Comparison of ENCODE assay signal across 17 cellular contexts in the genomic region with DNA sequence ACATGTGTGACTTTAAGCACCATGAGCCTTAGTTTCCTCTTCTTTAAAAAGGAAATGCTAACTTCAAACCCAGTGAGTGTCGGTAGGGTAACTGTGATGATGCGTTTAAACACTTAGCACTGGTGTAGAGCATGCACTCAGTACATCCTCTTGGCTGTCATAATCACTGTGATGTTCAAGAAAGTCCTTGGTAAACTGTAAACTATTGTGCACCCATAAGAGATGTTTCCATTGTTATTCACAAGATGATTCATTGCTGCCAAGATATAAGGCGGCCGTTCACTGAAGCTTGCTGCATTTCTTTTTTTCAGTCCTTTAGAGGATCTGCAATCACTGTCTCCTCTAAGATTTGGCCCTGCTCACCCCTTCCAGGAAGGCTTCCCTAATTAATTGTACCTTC.
DNase-seq lines count a peak whose midpoint lies in the region; ATAC-seq and TF ChIP-seq lines count a peak whose summit lies in the region.
"Had no signal": no experiment of that assay in that cellular context is flagged by ENCODE, and none has a peak within 500 bp of the region (broad histone marks: within the 10 kb centered on the region; RNA-seq: fewer than 3 reads in every experiment).

No MANE protein-coding gene starts in this region.

- no peaks in the 10 kb centered on the region for H3K9me3 Mint-ChIP-seq in activated CD8-positive, alpha-beta T cell treated with anti-CD3 and anti-CD28 coated beads, Interleukin-2, amount 10 ng/mL, durations not matched to agents 7 days and 5 days (ENCODE audit: insufficient read depth)
- H3K9me3 Mint-ChIP-seq: stimulated activated naive B cell treated with anti-CD40 and anti-IgM and Interleukin-4, amounts not matched to agents 10 μg/mL and 1 μg/mL and 100 μg/mL, for 72 hours had no signal

- ATAC-seq in activated CD8-positive, alpha-beta T cell treated with anti-CD3 and anti-CD28 coated beads, Interleukin-2, amount 10 ng/mL, durations not matched to agents 7 days and 5 days: no peak
- no peak for ATAC-seq in HG02870 (IDR thresholded peaks at IDR 0.05; ENCODE audit: unreplicated experiment)
- ATAC-seq: stimulated activated naive B cell treated with anti-CD40 and anti-IgM and Interleukin-4, amounts not matched to agents 10 μg/mL and 1 μg/mL and 100 μg/mL, for 72 hours had no signal

- H3K36me3 ChIP-seq in Karpas-422 (ENCODE audit: insufficient read depth, low read length): no peaks in the 10 kb centered on the region
- H3K36me3 ChIP-seq in brain microvascular endothelial cell (replicated peaks): no peaks in the 10 kb centered on the region
- H3K36me3 ChIP-seq: BE2C, SJCRH30, spleen had no signal

- no peak overlapping the region for H3K4me2 ChIP-seq in Karpas-422 (ENCODE audit: low read depth, low read length, poor library complexity, severe bottlenecking)

- no peak overlapping the region for H3K4me3 Mint-ChIP-seq in activated CD8-positive, alpha-beta T cell treated with anti-CD3 and anti-CD28 coated beads, Interleukin-2, amount 10 ng/mL, durations not matched to agents 7 days and 5 days
- H3K4me3 Mint-ChIP-seq: activated CD4-positive, alpha-beta T cell treated with anti-CD3 and anti-CD28 coated beads, Interleukin-2, amount 10 ng/mL, durations not matched to agents 7 days and 5 days; activated naive CD8-positive, alpha-beta T cell; stimulated activated naive B cell treated with anti-CD40 and anti-IgM and Interleukin-4, amounts not matched to agents 10 μg/mL and 1 μg/mL and 100 μg/mL, for 72 hours had no signal

- CTCF ChIA-PET in activated CD8-positive, alpha-beta T cell treated with anti-CD3 and anti-CD28 coated beads, Interleukin-2, amount 10 ng/mL, durations not matched to agents 7 days and 5 days (lab: Charles Lee): no interaction called here

- H3K9me2 ChIP-seq in Karpas-422 (replicated peaks; ENCODE audit: insufficient read depth, low read length): no peaks in the 10 kb centered on the region

- no peak overlapping the region for H3K27ac Mint-ChIP-seq in activated CD8-positive, alpha-beta T cell treated with anti-CD3 and anti-CD28 coated beads, Interleukin-2, amount 10 ng/mL, durations not matched to agents 7 days and 5 days
- H3K27ac Mint-ChIP-seq: activated CD4-positive, alpha-beta T cell treated with anti-CD3 and anti-CD28 coated beads, Interleukin-2, amount 10 ng/mL, durations not matched to agents 7 days and 5 days; activated naive CD8-positive, alpha-beta T cell; stimulated activated naive B cell treated with anti-CD40 and anti-IgM and Interleukin-4, amounts not matched to agents 10 μg/mL and 1 μg/mL and 100 μg/mL, for 72 hours had no signal

- H3K4me1 ChIP-seq in Karpas-422 (ENCODE audit: low read length): no peaks in the 10 kb centered on the region
- H3K4me1 ChIP-seq: BE2C, spleen had no signal

- H3K79me2 ChIP-seq in Karpas-422 (ENCODE audit: low read length): no peaks in the 10 kb centered on the region

- H4K20me1 ChIP-seq in Karpas-422 (ENCODE audit: insufficient read depth, low read depth, low read length): no peaks in the 10 kb centered on the region

- no peaks in the 10 kb centered on the region for H3K4me1 Mint-ChIP-seq in activated CD8-positive, alpha-beta T cell treated with anti-CD3 and anti-CD28 coated beads, Interleukin-2, amount 10 ng/mL, durations not matched to agents 7 days and 5 days (ENCODE audit: low read depth)
- H3K4me1 Mint-ChIP-seq: activated CD4-positive, alpha-beta T cell treated with anti-CD3 and anti-CD28 coated beads, Interleukin-2, amount 10 ng/mL, durations not matched to agents 7 days and 5 days; stimulated activated naive B cell treated with anti-CD40 and anti-IgM and Interleukin-4, amounts not matched to agents 10 μg/mL and 1 μg/mL and 100 μg/mL, for 72 hours had no signal

- H3K27me3 ChIP-seq in Karpas-422 (ENCODE audit: low read length) (no peaks in the 10 kb centered on the region), brain microvascular endothelial cell (replicated peaks) (no peaks in the 10 kb centered on the region)
- H3K27me3 ChIP-seq: BE2C, spleen had no signal

- H3K9ac ChIP-seq in Karpas-422 (ENCODE audit: low read length): no peak overlapping the region

- no peak overlapping the region for H2AFZ ChIP-seq in Karpas-422 (ENCODE audit: low read length)

- H3K27ac ChIP-seq in Karpas-422 (ENCODE audit: low read length): no peak overlapping the region
- no peak overlapping the region for H3K27ac ChIP-seq in brain microvascular endothelial cell
- H3K27ac ChIP-seq: SJCRH30, spleen had no signal

- peak; percentile 44 for DNase-seq in AG09309 (ENCODE audit: low read depth)
- peak; percentile 32 for DNase-seq in Karpas-422
- peak; percentile 72 for DNase-seq in brain microvascular endothelial cell
- DNase-seq in foreskin melanocyte: peak; percentile 76
- DNase-seq in activated CD8-positive, alpha-beta T cell treated with anti-CD3 and anti-CD28 coated beads, Interleukin-2, amount 10 ng/mL, durations not matched to agents 7 days and 5 days: no peak
- no peak for DNase-seq in NCI-H2029 treated with DMSO at 0.1 percent for 48 hours (lab: John Stamatoyannopoulos, UW)
- no peak for DNase-seq in activated naive CD4-positive, alpha-beta T cell (lab: John Stamatoyannopoulos, UW)
- DNase-seq: activated CD4-positive, alpha-beta T cell treated with anti-CD3 and anti-CD28 coated beads, Interleukin-2, amount 10 ng/mL, durations not matched to agents 7 days and 5 days; BE2C; cerebellar nuclear complex; NCI-H146; NCI-H510A treated with DMSO at 0.1 percent for 48 hours; SJCRH30; spleen; stimulated activated naive B cell treated with anti-CD40 and anti-IgM and Interleukin-4, amounts not matched to agents 10 μg/mL and 1 μg/mL and 100 μg/mL, for 72 hours had no signal

- H3K9me3 ChIP-seq in Karpas-422 (ENCODE audit: low read length): no peaks in the 10 kb centered on the region
- H3K9me3 ChIP-seq: BE2C, SJCRH30, spleen had no signal

- POLR2A ChIA-PET in activated CD8-positive, alpha-beta T cell treated with anti-CD3 and anti-CD28 coated beads, Interleukin-2, amount 10 ng/mL, durations not matched to agents 7 days and 5 days (lab: Charles Lee): no interaction called here

- no peak overlapping the region for H3K4me3 ChIP-seq in AG09309 (ENCODE audit: control insufficient read depth, low read depth, low read length)
- no peak overlapping the region for H3K4me3 ChIP-seq in Karpas-422 (ENCODE audit: low read length)
- H3K4me3 ChIP-seq in brain microvascular endothelial cell (ENCODE audit: low read depth, low read length): no peak overlapping the region
- H3K4me3 ChIP-seq: SJCRH30, spleen had no signal

- H3K36me3 Mint-ChIP-seq in activated CD8-positive, alpha-beta T cell treated with anti-CD3 and anti-CD28 coated beads, Interleukin-2, amount 10 ng/mL, durations not matched to agents 7 days and 5 days (ENCODE audit: low read depth): no peaks in the 10 kb centered on the region
- H3K36me3 Mint-ChIP-seq: activated naive CD8-positive, alpha-beta T cell; stimulated activated naive B cell treated with anti-CD40 and anti-IgM and Interleukin-4, amounts not matched to agents 10 μg/mL and 1 μg/mL and 100 μg/mL, for 72 hours had no signal

- no peak for TF ChIP-seq CTCF in AG09309 (IDR thresholded peaks at IDR 0.05; ENCODE audit: control insufficient read depth, insufficient read depth, low read depth, low read length, missing control alignments)
- TF ChIP-seq CTCF in brain microvascular endothelial cell (IDR thresholded peaks at IDR 0.05; ENCODE audit: low read depth, low read length, missing control alignments): no peak

- in situ Hi-C loops in brain microvascular endothelial cell (cut with HindIII; ENCODE audit: low pct_ligation_motif_present, low sequenced_read_pairs): no loop called here

- no peaks in the 10 kb centered on the region for H3K27me3 Mint-ChIP-seq in activated CD8-positive, alpha-beta T cell treated with anti-CD3 and anti-CD28 coated beads, Interleukin-2, amount 10 ng/mL, durations not matched to agents 7 days and 5 days (ENCODE audit: low read depth)
- H3K27me3 Mint-ChIP-seq: activated CD4-positive, alpha-beta T cell treated with anti-CD3 and anti-CD28 coated beads, Interleukin-2, amount 10 ng/mL, durations not matched to agents 7 days and 5 days; activated naive CD8-positive, alpha-beta T cell; stimulated activated naive B cell treated with anti-CD40 and anti-IgM and Interleukin-4, amounts not matched to agents 10 μg/mL and 1 μg/mL and 100 μg/mL, for 72 hours had no signal

Comparison
In these comparisons a context has a peak if more than half of its experiments do, and no peak if none do; other contexts are left out.
1. DNase-seq: peak in AG09309 (single experiment), Karpas-422 (single experiment), brain microvascular endothelial cell (single experiment) and foreskin melanocyte (single experiment); none in activated CD8-positive, alpha-beta T cell treated with anti-CD3 and anti-CD28 coated beads, Interleukin-2, amount 10 ng/mL, durations not matched to agents 7 days and 5 days (single experiment), NCI-H2029 treated with DMSO at 0.1 percent for 48 hours (single experiment) and activated naive CD4-positive, alpha-beta T cell (0 of 4).